Comparison of ENCODE assay signal across 1 cellular context in the genomic region with DNA sequence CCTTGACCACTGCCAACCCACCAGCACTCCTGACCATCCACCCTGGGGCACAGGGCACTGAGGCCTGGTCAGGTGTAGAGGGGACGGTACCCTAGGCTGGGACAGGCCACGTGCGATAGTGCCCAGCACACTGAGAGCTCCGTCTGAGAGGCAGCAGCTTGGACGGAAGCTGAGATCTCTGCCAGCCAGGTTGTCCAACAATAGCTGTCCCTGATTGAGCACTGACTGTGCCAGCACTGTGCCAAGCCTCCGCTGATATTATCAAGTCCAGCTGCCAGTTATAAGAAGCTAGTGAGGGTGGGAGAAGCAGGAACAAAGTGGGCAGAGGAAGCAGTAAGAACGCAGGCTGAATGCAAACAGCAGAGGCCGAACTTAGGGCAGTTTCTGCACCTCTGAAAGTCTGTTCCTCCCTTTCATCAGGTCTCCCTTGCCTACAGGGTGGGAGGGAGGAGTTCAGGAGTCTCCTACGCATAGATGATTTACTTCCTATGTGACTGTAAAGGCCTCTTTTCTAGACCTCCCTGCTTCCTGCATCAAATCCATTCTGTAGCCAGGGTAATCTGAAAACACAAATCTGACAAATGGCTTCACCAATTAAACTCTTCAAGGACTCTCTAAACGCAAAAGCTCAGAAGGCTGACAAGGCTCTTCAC.
A peak's percentile ranks its signal among the peaks of the same experiment; 100 is the strongest.
TF ChIP-seq lines count a peak whose summit lies in the region.

No MANE protein-coding gene starts in this region.

TF ChIP-seq in K562, 482 proteins besides CTCF, POLR2A, EP300 and RAD21:
- TF ChIP-seq SP1 (CRISPR knock-in tag; IDR thresholded peaks at IDR 0.05): no peak
- TF ChIP-seq HOXB6 (CRISPR knock-in tag; IDR thresholded peaks at IDR 0.05; ENCODE audit: borderline replicate concordance): no peak
- TF ChIP-seq MTA1 (IDR thresholded peaks at IDR 0.05; ENCODE audit: borderline replicate concordance): no peak
- TF ChIP-seq NELFE (IDR thresholded peaks at IDR 0.05; ENCODE audit: insufficient read depth, insufficient read length): no peak
- TF ChIP-seq ELF4 (CRISPR knock-in tag; IDR thresholded peaks at IDR 0.05): no peak
- no peak for TF ChIP-seq ILF3 (IDR thresholded peaks at IDR 0.05; ENCODE audit: borderline replicate concordance)
- TF ChIP-seq MEIS2 (IDR thresholded peaks at IDR 0.05; ENCODE audit: partially characterized antibody): peak; percentile 56
- TF ChIP-seq PRDM10 (IDR thresholded peaks at IDR 0.05; ENCODE audit: partially characterized antibody): no peak
- TF ChIP-seq JUND (IDR thresholded peaks at IDR 0.05; ENCODE audit: borderline replicate concordance, low read depth, low read length): no peak
- no peak for TF ChIP-seq JUND (tag; IDR thresholded peaks at IDR 0.05; ENCODE audit: borderline replicate concordance, low read depth, low read length)
- 0 out of 2 replicates have a peak, but pooled peaks have one; percentile 9 for TF ChIP-seq PKNOX1 (IDR thresholded peaks at IDR 0.05)
- TF ChIP-seq KLF16 (IDR thresholded peaks at IDR 0.05): no peak
